Comparison of ENCODE assay signal across 8 cellular contexts in the genomic region with DNA sequence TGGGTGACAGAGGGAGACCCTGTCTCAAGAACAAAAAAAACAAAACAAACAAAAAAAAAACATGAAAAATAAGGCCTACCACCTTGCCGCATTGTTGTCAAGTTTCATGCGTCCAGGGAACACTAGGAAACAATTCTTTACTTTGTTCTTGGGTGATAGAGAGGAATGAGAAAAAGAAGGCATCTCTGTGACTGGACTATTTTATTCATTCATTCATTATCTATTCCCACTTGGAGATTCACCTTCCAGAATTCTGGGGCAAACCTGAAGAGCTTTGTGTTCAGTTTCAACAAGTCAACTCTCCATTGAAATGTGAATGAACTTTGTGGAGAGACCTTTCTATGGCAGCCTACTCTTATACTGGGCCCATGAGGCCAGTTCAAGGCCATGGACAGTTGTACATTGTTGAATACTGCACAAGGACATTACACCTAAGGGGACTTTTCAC.
"Had no signal": no experiment of that assay in that cellular context is flagged by ENCODE, and none has a peak within 500 bp of the region (broad histone marks: within the 10 kb centered on the region; RNA-seq: fewer than 3 reads in every experiment).

No MANE protein-coding gene starts in this region.

- FAIRE-seq: HTR-8/SVneo had no signal

- H3K27ac ChIP-seq: GM23248, KMS-11 had no signal

- H3K9ac ChIP-seq: GM23248, KMS-11 had no signal

- H3K4me2 ChIP-seq: KMS-11 had no signal

- H3K4me3 ChIP-seq: GM23248, HAP-1 had no signal

- DNase-seq: GM23248, GOT3, H7, Karpas-422, KBM-7 had no signal

- H3K36me3 ChIP-seq: HAP-1 had no signal

- H2AFZ ChIP-seq: GM23248 had no signal
